Comparison of ENCODE assay signal across 8 cellular contexts in the genomic region with DNA sequence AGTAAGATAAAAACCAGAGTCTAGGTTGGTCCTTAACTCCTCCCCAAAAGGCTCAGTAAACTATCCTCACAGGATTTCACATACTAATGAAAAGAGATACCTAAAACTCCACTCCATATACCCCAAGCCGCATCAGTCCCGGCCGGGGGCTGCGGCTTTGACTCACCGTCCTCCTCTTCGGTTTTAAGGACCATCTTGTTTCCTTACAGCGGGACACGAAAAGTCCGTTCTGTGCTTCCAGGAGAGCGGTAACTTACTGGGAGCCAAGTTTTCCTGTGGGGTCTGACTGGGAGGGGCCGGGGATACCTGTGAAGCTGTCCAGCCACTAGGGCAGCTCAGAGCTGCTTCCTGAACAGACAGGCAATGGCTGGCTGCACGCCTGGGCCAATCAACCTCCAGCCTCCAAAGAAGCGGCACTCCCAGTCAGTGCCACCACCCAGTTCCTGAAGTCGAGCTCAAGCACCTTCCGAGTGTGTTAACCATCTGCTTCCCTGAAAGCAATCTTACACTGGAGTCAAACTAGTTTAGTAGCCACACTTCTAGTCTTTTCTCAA. TPM values are rescaled to one million over a fixed set of nuclear protein-coding genes. Genes with fewer than 3 reads are reported as not detected.
DNase-seq lines count a peak whose midpoint lies in the region; ATAC-seq and TF ChIP-seq lines count a peak whose summit lies in the region.

No MANE protein-coding gene starts in this region.

- H3K4me1 Mint-ChIP-seq in IgD-negative memory B cell: peaks cover 65 to 68% (median 68%) of the 10 kb centered on the region in 3 donors

- peaks cover 2% of the 10 kb centered on the region for H3K27me3 Mint-ChIP-seq in IgD-negative memory B cell

- peaks cover 6% of the 10 kb centered on the region for H3K36me3 Mint-ChIP-seq in IgD-negative memory B cell

- peak overlapping the region; percentile 94 to 99 (median 97) for H3K4me3 Mint-ChIP-seq in IgD-negative memory B cell

- peak; percentile 44 for ATAC-seq in GM19351 (IDR thresholded peaks at IDR 0.05; ENCODE audit: unreplicated experiment)

- H3K9me3 Mint-ChIP-seq in IgD-negative memory B cell: peaks cover 0 to 3% (median 0%) of the 10 kb centered on the region in 3 donors

- H3K4me3 ChIP-seq in kidney epithelial cell (ENCODE audit: low read depth, low read length): peak overlapping the region; percentile 47

- no peak for TF ChIP-seq CTCF in kidney epithelial cell (IDR thresholded peaks at IDR 0.05; ENCODE audit: insufficient read depth, low read length, poor library complexity, severe bottlenecking)

- peak; percentile 87 for DNase-seq in CD1c-positive myeloid dendritic cell (ENCODE audit: extremely low spot score)
- peak; percentile 68 for DNase-seq in SKM-1 (lab: John Stamatoyannopoulos, UW; ENCODE audit: unreplicated experiment)
- DNase-seq in amniotic epithelial cell (ENCODE audit: low read depth): peak; percentile 54
- no peak for DNase-seq in kidney epithelial cell (ENCODE audit: low read depth)
- DNase-seq in stimulated activated CD8-positive, alpha-beta memory T cell treated with anti-CD3 and anti-CD28 coated beads, Interleukin-15, amount 100 ng/mL, for 1 hour (ENCODE audit: low read depth): peak; percentile 24
- no peak for DNase-seq in SHP77 (lab: John Stamatoyannopoulos, UW)

- H3K27ac Mint-ChIP-seq in IgD-negative memory B cell: peak overlapping the region; percentile 85 to 98 (median 95)

- no peaks in the 10 kb centered on the region for H3K27me3 ChIP-seq in kidney epithelial cell (ENCODE audit: control insufficient read depth, insufficient read depth, low read length)

- H3K36me3 ChIP-seq in kidney epithelial cell (ENCODE audit: control insufficient read depth, insufficient read depth, low read length): no peaks in the 10 kb centered on the region

RNA-seq across cellular contexts. Expression of a gene that starts 45.5 kb away (rescaled TPM):
- polyA plus RNA-seq in IgD-negative memory B cell: 210 TPM
- 34.1 and 38.4 TPM in 2 replicates for total RNA-seq in kidney epithelial cell

Comparison
In these comparisons a context has a peak if more than half of its experiments do, and no peak if none do; other contexts are left out.
1. DNase-seq: peak in CD1c-positive myeloid dendritic cell (single experiment), SKM-1 (single experiment), amniotic epithelial cell (single experiment) and stimulated activated CD8-positive, alpha-beta memory T cell treated with anti-CD3 and anti-CD28 coated beads, Interleukin-15, amount 100 ng/mL, for 1 hour (single experiment); none in kidney epithelial cell (single experiment) and SHP77 (0 of 2).